12 cellular contexts compared by ENCODE assay signal in genomic region chr1:53121319-53122172, GRCh38. TPM values are rescaled to one million over a fixed set of nuclear protein-coding genes. Genes with fewer than 3 reads are reported as not detected.
DNase-seq lines count a peak whose midpoint lies in the region; ATAC-seq and TF ChIP-seq lines count a peak whose summit lies in the region.
"Had no signal": no experiment of that assay in that cellular context is flagged by ENCODE, and none has a peak within 500 bp of the region (broad histone marks: within the 10 kb centered on the region; RNA-seq: fewer than 3 reads in every experiment).

No MANE protein-coding gene starts in this region.

- no peaks in the 10 kb centered on the region for H4K20me1 ChIP-seq in hepatocyte (ENCODE audit: insufficient read depth, poor library complexity, severe bottlenecking)

- H3K27ac ChIP-seq in SJCRH30: peak overlapping the region; percentile 87
- no peak overlapping the region for H3K27ac ChIP-seq in hepatocyte
- peak overlapping the region in 3 of 4 donors; percentile 13 to 84 (median 30) for H3K27ac ChIP-seq in tibial nerve
- H3K27ac ChIP-seq: C4-2B, KMS-11 had no signal

- H3K27me3 ChIP-seq in SJCRH30 (no peaks in the 10 kb centered on the region), hepatocyte (no peaks in the 10 kb centered on the region), tibial nerve (no peaks in the 10 kb centered on the region)

- TF ChIP-seq POLR2A in tibial nerve (IDR thresholded peaks at IDR 0.05): no peak

- H3K4me3 ChIP-seq in SJCRH30 (no peak overlapping the region), hepatocyte (no peak overlapping the region), tibial nerve (no peak overlapping the region)

- H3K36me3 ChIP-seq in SJCRH30 (no peaks in the 10 kb centered on the region), hepatocyte (replicated peaks; ENCODE audit: insufficient read depth, low read depth) (no peaks in the 10 kb centered on the region), tibial nerve (no peaks in the 10 kb centered on the region)

- H3K4me1 ChIP-seq in SJCRH30 (peaks cover 35% of the 10 kb centered on the region), hepatocyte (ENCODE audit: insufficient read depth) (peaks cover 42% of the 10 kb centered on the region), tibial nerve (peaks cover 0 to 70% (median 25%) of the 10 kb centered on the region in 4 donors)

- peaks cover 13% of the 10 kb centered on the region for H3K27me3 Mint-ChIP-seq in activated T-cell treated with anti-CD3 and anti-CD28 coated beads, Interleukin-2, amount 50 U/mL, for 4 hours (ENCODE audit: low read depth)

- 48% methylated on average over 12 of the region's 18 CpGs for WGBS in hepatocyte (ENCODE audit: low lambda C conversion rate, missing lambda C conversion rate)
- 41 to 52% methylated on average over 17 of the region's 18 CpGs for WGBS in tibial nerve, 2 donors

- H3K9me2 ChIP-seq in hepatocyte (replicated peaks; ENCODE audit: insufficient read depth): no peaks in the 10 kb centered on the region

- H3K9me3 Mint-ChIP-seq in activated T-cell treated with anti-CD3 and anti-CD28 coated beads, Interleukin-2, amount 50 U/mL, for 4 hours: no peaks in the 10 kb centered on the region

- H2AFZ ChIP-seq in hepatocyte: no peak overlapping the region

- TF ChIP-seq CTCF in hepatocyte (IDR thresholded peaks at IDR 0.05; ENCODE audit: poor library complexity): no peak
- TF ChIP-seq CTCF in tibial nerve (IDR thresholded peaks at IDR 0.05): no peak
- TF ChIP-seq CTCF in GM20000 (IDR thresholded peaks at IDR 0.05; ENCODE audit: extremely low read depth, missing control alignments): no peak

- TF ChIP-seq EP300 in tibial nerve (IDR thresholded peaks at IDR 0.05): no peak

- H3K4me3 Mint-ChIP-seq in activated T-cell treated with anti-CD3 and anti-CD28 coated beads, Interleukin-2, amount 50 U/mL, for 4 hours: no peak overlapping the region

- peak; percentile 63 to 72 for ATAC-seq in activated T-cell treated with anti-CD3 and anti-CD28 coated beads, Interleukin-2, amount 50 U/mL, for 4 hours
- ATAC-seq in GM21360 (IDR thresholded peaks at IDR 0.05; ENCODE audit: unreplicated experiment) (no peak), HG03469 (IDR thresholded peaks at IDR 0.05; ENCODE audit: unreplicated experiment) (no peak)

- peak overlapping the region; percentile 23 for H3K4me2 ChIP-seq in hepatocyte
- H3K4me2 ChIP-seq: KMS-11 had no signal

- no peaks in the 10 kb centered on the region for H3K9me3 ChIP-seq in SJCRH30 (replicated peaks)
- H3K9me3 ChIP-seq in hepatocyte (ENCODE audit: low read depth): no peaks in the 10 kb centered on the region
- no peaks in the 10 kb centered on the region for H3K9me3 ChIP-seq in tibial nerve

- H3K36me3 Mint-ChIP-seq in activated T-cell treated with anti-CD3 and anti-CD28 coated beads, Interleukin-2, amount 50 U/mL, for 4 hours (ENCODE audit: insufficient read depth): no peaks in the 10 kb centered on the region

- no peak for DNase-seq in activated T-cell treated with anti-CD3 and anti-CD28 coated beads, Interleukin-2, amount 50 U/mL, for 4 hours
- DNase-seq in activated T-cell treated with anti-CD3 and anti-CD28 coated beads for 4 hours (no peak), SJCRH30 (peak; percentile 82 to 88), hepatocyte (ENCODE audit: low spot score) (peak; percentile 91), tibial nerve (ENCODE audit: low spot score in 2 of 2) (peak in 1 of 2 donors; percentile 36), GM20000 (ENCODE audit: low spot score) (no peak)
- DNase-seq: activated CD4-positive, alpha-beta T cell treated with anti-CD3 and anti-CD28 coated beads for 4 hours had no signal

- no peaks in the 10 kb centered on the region for H3K4me1 Mint-ChIP-seq in activated T-cell treated with anti-CD3 and anti-CD28 coated beads, Interleukin-2, amount 50 U/mL, for 4 hours (ENCODE audit: low read depth)

- H3K79me2 ChIP-seq in hepatocyte: no peaks in the 10 kb centered on the region

RNA-seq across cellular contexts. Expression of gene SLC1A7, which starts 20.9 kb away (rescaled TPM):
- total RNA-seq in activated T-cell treated with anti-CD3 and anti-CD28 coated beads, Interleukin-2, amount 50 U/mL, for 4 hours: not detected
- 0.04 TPM in 1 of 2 replicates, not detected in the other for total RNA-seq in SJCRH30 (2014; rRNA removed; shearing (Covaris generic))
- total RNA-seq in hepatocyte (not detected in 2 replicates), tibial nerve (1 to 10 TPM in 1 of 4 donors, under 1 TPM in 1, not detected in 2; 0.66 to 1.6 TPM)
- 0.46 TPM in 1 of 2 replicates, not detected in the other for polyA plus RNA-seq in hepatocyte
- polyA plus RNA-seq: neural cell had no signal

RNA-seq across cellular contexts. Expression of gene PODN, which starts 59.5 kb away (rescaled TPM):
- under 1 TPM in 2 of 3 donors, not detected in 1; 0.11 to 0.23 TPM for total RNA-seq in activated T-cell treated with anti-CD3 and anti-CD28 coated beads, Interleukin-2, amount 50 U/mL, for 4 hours
- total RNA-seq in SJCRH30 (2014; rRNA removed; shearing (Covaris generic)): 0.41 and 0.42 TPM in 2 replicates
- 2.1 and 3.9 TPM in 2 replicates for total RNA-seq in hepatocyte
- 4.9 and 9.2 TPM in 2 replicates for polyA plus RNA-seq in hepatocyte
- total RNA-seq in tibial nerve: 1,000 to 10,000 TPM in 1 of 4 donors, 100 to 1,000 TPM in 3; 209 to 1,182 (median 700) TPM

Comparison
In these comparisons a context has a peak if more than half of its experiments do, and no peak if none do; other contexts are left out.
1. ATAC-seq: peak in activated T-cell treated with anti-CD3 and anti-CD28 coated beads, Interleukin-2, amount 50 U/mL, for 4 hours (2 of 2); none in GM21360 (single experiment) and HG03469 (single experiment).
2. DNase-seq: peak in SJCRH30 (2 of 2) and hepatocyte (single experiment); none in activated T-cell treated with anti-CD3 and anti-CD28 coated beads, Interleukin-2, amount 50 U/mL, for 4 hours (single experiment), activated T-cell treated with anti-CD3 and anti-CD28 coated beads for 4 hours (single experiment) and GM20000 (single experiment).
3. RNA of gene PODN, which starts 59.5 kb away (total RNA-seq): 209 to 1,182 TPM in tibial nerve; 2.1 to 3.9 TPM in hepatocyte, 0.41 to 0.42 TPM in SJCRH30 and 0.11 to 0.23 TPM in activated T-cell treated with anti-CD3 and anti-CD28 coated beads, Interleukin-2, amount 50 U/mL, for 4 hours; every median in the first group is over 10 times any median in the second.